Comparison of ENCODE assay signal across 16 cellular contexts in the genomic region with DNA sequence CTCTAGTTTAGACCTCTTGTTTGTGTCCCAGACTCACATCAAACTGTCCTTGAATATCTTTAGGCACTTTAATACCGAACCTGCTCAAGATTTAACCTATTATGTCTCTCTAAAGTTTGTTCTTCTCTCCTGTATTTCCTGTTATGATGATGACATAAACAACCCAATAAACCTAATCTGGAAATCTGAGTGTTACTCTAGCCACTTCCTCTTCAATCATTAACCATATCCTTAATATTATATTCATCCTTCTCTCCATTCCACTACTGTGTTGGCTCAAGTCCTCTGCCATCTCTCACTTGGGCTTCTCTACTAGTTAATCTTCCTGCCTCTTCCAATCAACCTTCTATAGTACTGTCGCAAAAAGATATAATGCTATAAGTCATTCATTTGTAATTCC.
"Had no signal": no experiment of that assay in that cellular context is flagged by ENCODE, and none has a peak within 500 bp of the region (broad histone marks: within the 10 kb centered on the region; RNA-seq: fewer than 3 reads in every experiment).

No MANE protein-coding gene starts in this region.

- H3K4me3 Mint-ChIP-seq: mesothelial cell of epicardium, nephron had no signal

- H3K27ac ChIP-seq: heart left ventricle, pancreas had no signal

- H3K9me3 Mint-ChIP-seq: mesothelial cell of epicardium, nephron had no signal

- ATAC-seq: heart left ventricle, left lobe of liver, pancreas, right cardiac atrium had no signal

- H3K4me1 Mint-ChIP-seq: mesothelial cell of epicardium, nephron had no signal

- DNase-seq: erythroblast; foreskin melanocyte; heart left ventricle; hippocampal formation; kidney glomerular epithelial cell; occipital lobe; pancreas; right cardiac atrium; stimulated activated CD4-positive, alpha-beta T cell treated with anti-CD3 and anti-CD28 coated beads, Interleukin-2, amount 100 ng/mL, for 48 hours; stimulated activated naive CD4-positive, alpha-beta T cell treated with Interleukin-2 at 50 U/mL for 16 hours; trophoblast cell had no signal

- H3K27me3 Mint-ChIP-seq: progenitor cell of endocrine pancreas had no signal

- H3K4me3 ChIP-seq: heart left ventricle, pancreas, smooth muscle cell had no signal

- H3K9me3 ChIP-seq: heart left ventricle, pancreas had no signal

- H3K27ac Mint-ChIP-seq: mesothelial cell of epicardium, nephron, progenitor cell of endocrine pancreas had no signal

- H3K27me3 ChIP-seq: heart left ventricle, pancreas had no signal
